In genomic region chr13:112923962-112924361, GRCh38 we compare ENCODE assay signal across 3 cellular contexts.
"Had no signal": no experiment of that assay in that cellular context is flagged by ENCODE, and none has a peak within 500 bp of the region (broad histone marks: within the 10 kb centered on the region; RNA-seq: fewer than 3 reads in every experiment).

No MANE protein-coding gene starts in this region.

- DNase-seq: GDM1, GF-D8 had no signal

- H3K4me3 ChIP-seq: GM12878 had no signal
